In genomic region chr19:46724468-46724867, GRCh38 we compare ENCODE assay signal across 18 cellular contexts.
"Had no signal": no experiment of that assay in that cellular context is flagged by ENCODE, and none has a peak within 500 bp of the region (broad histone marks: within the 10 kb centered on the region; RNA-seq: fewer than 3 reads in every experiment).

No MANE protein-coding gene starts in this region.

- H3K27ac Mint-ChIP-seq: activated T-cell treated with anti-CD3 and anti-CD28 coated beads, Interleukin-2, amount 50 U/mL, for 72 hours; mesothelial cell of epicardium; neural progenitor cell; stimulated activated memory B cell treated with anti-CD40 and anti-IgM and Interleukin-4, amounts not matched to agents 10 μg/mL and 1 μg/mL and 100 μg/mL, for 72 hours; T-helper 2 cell treated with Interferon-gamma antibody and Interleukin-4, amounts not matched to agents 5 μg/mL and 100 μg/mL, for 36 hours had no signal

- H3K4me3 Mint-ChIP-seq: activated B cell treated with CpG ODN at 0.5 μM for 24 hours; activated CD8-positive, alpha-beta T cell treated with anti-CD3 and anti-CD28 coated beads, Interleukin-2, amount 10 ng/mL, durations not matched to agents 7 days and 5 days; activated T-cell treated with anti-CD3 and anti-CD28 coated beads, Interleukin-2, amount 50 U/mL, for 72 hours; mesothelial cell of epicardium; neural progenitor cell; stimulated activated memory B cell treated with anti-CD40 and anti-IgM and Interleukin-4, amounts not matched to agents 10 μg/mL and 1 μg/mL and 100 μg/mL, for 72 hours; T-helper 2 cell treated with Interferon-gamma antibody and Interleukin-4, amounts not matched to agents 5 μg/mL and 100 μg/mL, for 36 hours had no signal

- H3K4me1 Mint-ChIP-seq: mesothelial cell of epicardium had no signal

- DNase-seq: activated B cell treated with CpG ODN at 0.5 μM for 24 hours; activated CD4-positive, alpha-beta T cell treated with anti-CD3 and anti-CD28 coated beads for 48 hours; activated CD8-positive, alpha-beta memory T cell treated with anti-CD3 and anti-CD28 coated beads, Interleukin-2, amount 50 U/mL, for 4 hours; activated CD8-positive, alpha-beta T cell treated with anti-CD3 and anti-CD28 coated beads, Interleukin-2, amount 10 ng/mL, durations not matched to agents 7 days and 5 days; activated T-cell treated with anti-CD3 and anti-CD28 coated beads, Interleukin-2, amount 50 U/mL, for 72 hours; erythroblast; hippocampal formation; lower lobe of right lung; stimulated activated CD4-positive, alpha-beta T cell treated with anti-CD3 and anti-CD28 coated beads, Interleukin-2, amount 100 ng/mL, for 48 hours; SW 1271; tibial artery had no signal

- ATAC-seq: activated CD8-positive, alpha-beta T cell treated with anti-CD3 and anti-CD28 coated beads, Interleukin-2, amount 10 ng/mL, durations not matched to agents 7 days and 5 days; activated T-cell treated with anti-CD3 and anti-CD28 coated beads, Interleukin-2, amount 50 U/mL, for 72 hours; lower lobe of right lung; stimulated activated memory B cell treated with anti-CD40 and anti-IgM and Interleukin-4, amounts not matched to agents 10 μg/mL and 1 μg/mL and 100 μg/mL, for 72 hours had no signal

- H3K27me3 ChIP-seq: ascending aorta, breast epithelium, neural progenitor cell, tibial artery had no signal

- H3K27me3 Mint-ChIP-seq: activated B cell treated with CpG ODN at 0.5 μM for 24 hours; stimulated activated memory B cell treated with anti-CD40 and anti-IgM and Interleukin-4, amounts not matched to agents 10 μg/mL and 1 μg/mL and 100 μg/mL, for 72 hours had no signal

- H3K9me3 Mint-ChIP-seq: activated B cell treated with CpG ODN at 0.5 μM for 24 hours; activated T-cell treated with anti-CD3 and anti-CD28 coated beads, Interleukin-2, amount 50 U/mL, for 72 hours; mesothelial cell of epicardium; neural progenitor cell; stimulated activated memory B cell treated with anti-CD40 and anti-IgM and Interleukin-4, amounts not matched to agents 10 μg/mL and 1 μg/mL and 100 μg/mL, for 72 hours; T-helper 2 cell treated with Interferon-gamma antibody and Interleukin-4, amounts not matched to agents 5 μg/mL and 100 μg/mL, for 36 hours had no signal

- H3K27ac ChIP-seq: ascending aorta, breast epithelium, lower lobe of right lung, neural progenitor cell, parathyroid adenoma, tibial artery had no signal
